Comparison of ENCODE assay signal across 13 cellular contexts in the genomic region with DNA sequence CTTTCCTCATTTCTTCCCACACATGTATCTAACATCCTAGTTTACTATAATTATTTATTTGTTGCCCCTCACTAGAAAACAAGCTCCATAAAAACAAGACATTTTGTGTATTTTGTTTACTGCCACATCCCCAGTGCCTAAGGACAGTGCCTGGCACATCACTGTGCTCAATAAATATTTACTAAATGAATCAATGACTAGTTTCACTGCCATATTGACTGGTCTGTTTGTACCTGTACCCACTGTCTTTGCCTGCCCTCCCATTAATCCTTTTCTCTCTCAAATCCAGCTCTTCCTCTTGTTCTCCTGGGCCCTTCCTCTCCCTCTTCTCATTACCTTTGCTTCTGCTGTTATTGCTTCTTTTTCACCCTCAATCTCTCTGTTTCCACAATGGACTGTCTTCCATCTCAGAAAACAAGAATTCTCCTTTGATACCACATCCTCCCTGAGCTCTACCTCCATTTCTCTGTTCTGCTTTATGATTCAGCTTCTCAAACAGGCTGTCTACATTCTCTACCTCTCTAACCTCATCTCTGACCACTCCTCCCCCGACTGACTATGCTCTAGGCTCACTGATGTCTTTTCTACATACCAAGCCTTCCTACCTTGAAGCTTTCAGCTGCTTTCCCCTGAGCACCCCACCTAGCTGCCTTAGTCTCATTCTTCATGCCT. TPM values are rescaled to one million over a fixed set of nuclear protein-coding genes. Genes with fewer than 3 reads are reported as not detected.
A peak's percentile ranks its signal among the peaks of the same experiment; 100 is the strongest.
DNase-seq lines count a peak whose midpoint lies in the region; ATAC-seq, FAIRE-seq and TF ChIP-seq lines count a peak whose summit lies in the region.
"Had no signal": no experiment of that assay in that cellular context is flagged by ENCODE, and none has a peak within 500 bp of the region (broad histone marks: within the 10 kb centered on the region; RNA-seq: fewer than 3 reads in every experiment).

No MANE protein-coding gene starts in this region.

- no peak for TF ChIP-seq EP300 in A549 (IDR thresholded peaks at IDR 0.05)

- CTCF ChIA-PET in A549 (lab: Yijun Ruan, JAX): interaction anchor here (1.1 to 1.7 kb wide), 4 partner anchors 8 to 70 kb away, joined by 3 to 8 read pairs (median 4); a partner anchor contains a TSS

- TF ChIP-seq CTCF in A549 (IDR thresholded peaks at IDR 0.05): no peak

- no peaks in the 10 kb centered on the region for H3K4me1 ChIP-seq in A549
- H3K4me1 ChIP-seq: neural progenitor cell had no signal

- DNase-seq in A549 (ENCODE audit: low read depth in 1 of 2, low spot score in 1 of 2) (no peak), H54 (ENCODE audit: insufficient read length, low spot score) (no peak), NCI-H526 (lab: John Stamatoyannopoulos, UW) (no peak), left colon (no peak)
- DNase-seq in stimulated activated naive CD4-positive, alpha-beta T cell treated with Interleukin-2 at 50 U/mL for 16 hours (lab: John Stamatoyannopoulos, UW): no peak
- DNase-seq: dorsolateral prefrontal cortex, foreskin melanocyte, NCI-H1417 treated with DMSO at 0.1 percent for 48 hours had no signal

- no peak overlapping the region for H3K4me3 ChIP-seq in A549
- H3K4me3 ChIP-seq: dorsolateral prefrontal cortex, neural progenitor cell had no signal

- FAIRE-seq in A549 (lab: Jason Lieb, UNC) (no peak), H54 (lab: Jason Lieb, UNC) (no peak)

- ATAC-seq in A549 (peak; percentile 32 to 39; a peak in 3 of 6 replicates), GM19043 (IDR thresholded peaks at IDR 0.05; ENCODE audit: low read depth, unreplicated experiment) (peak; percentile 82), HG02759 (IDR thresholded peaks at IDR 0.05; ENCODE audit: unreplicated experiment) (peak; percentile 58), HG03520 (IDR thresholded peaks at IDR 0.05; ENCODE audit: unreplicated experiment) (peak; percentile 79), left colon (no peak)
- ATAC-seq: HCT116 had no signal

- 32% methylated on average over 1 of the region's 1 CpG for WGBS in A549 (ENCODE audit: missing lambda C conversion rate)

- no peak overlapping the region for H3K27ac ChIP-seq in A549
- H3K27ac ChIP-seq: dorsolateral prefrontal cortex, neural progenitor cell had no signal

- TF ChIP-seq RAD21 in A549 (conservative IDR thresholded peaks at IDR 0.05 in 1 of 2, IDR thresholded peaks at IDR 0.05 in 1 of 2): no peak

- no peak overlapping the region for H3K4me2 ChIP-seq in A549
- H3K4me2 ChIP-seq: neural progenitor cell had no signal

- POLR2A ChIA-PET in A549 (lab: Yijun Ruan, JAX): interaction anchor here (0.7 to 1.1 kb wide), 2 partner anchors 8 to 233 kb away, joined by 8 read pairs; a partner anchor contains a TSS

- intact Hi-C loops in left colon (cut with DNase I, micrococcal nuclease): no loop called here

- TF ChIP-seq POLR2A in A549 (IDR thresholded peaks at IDR 0.05; ENCODE audit: low read length): no peak
- TF ChIP-seq POLR2A in H54 (IDR thresholded peaks at IDR 0.05; ENCODE audit: low read depth, low read length): no peak

- H3K9me3 ChIP-seq in A549: no peaks in the 10 kb centered on the region

TF ChIP-seq in A549, 52 proteins besides CTCF, POLR2A, EP300 and RAD21:
- TF ChIP-seq, protein P1, sequence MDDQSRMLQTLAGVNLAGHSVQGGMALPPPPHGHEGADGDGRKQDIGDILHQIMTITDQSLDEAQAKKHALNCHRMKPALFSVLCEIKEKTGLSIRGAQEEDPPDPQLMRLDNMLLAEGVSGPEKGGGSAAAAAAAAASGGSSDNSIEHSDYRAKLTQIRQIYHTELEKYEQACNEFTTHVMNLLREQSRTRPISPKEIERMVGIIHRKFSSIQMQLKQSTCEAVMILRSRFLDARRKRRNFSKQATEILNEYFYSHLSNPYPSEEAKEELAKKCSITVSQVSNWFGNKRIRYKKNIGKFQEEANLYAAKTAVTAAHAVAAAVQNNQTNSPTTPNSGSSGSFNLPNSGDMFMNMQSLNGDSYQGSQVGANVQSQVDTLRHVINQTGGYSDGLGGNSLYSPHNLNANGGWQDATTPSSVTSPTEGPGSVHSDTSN (IDR thresholded peaks at IDR 0.05): no peak
- TF ChIP-seq, protein P2, sequence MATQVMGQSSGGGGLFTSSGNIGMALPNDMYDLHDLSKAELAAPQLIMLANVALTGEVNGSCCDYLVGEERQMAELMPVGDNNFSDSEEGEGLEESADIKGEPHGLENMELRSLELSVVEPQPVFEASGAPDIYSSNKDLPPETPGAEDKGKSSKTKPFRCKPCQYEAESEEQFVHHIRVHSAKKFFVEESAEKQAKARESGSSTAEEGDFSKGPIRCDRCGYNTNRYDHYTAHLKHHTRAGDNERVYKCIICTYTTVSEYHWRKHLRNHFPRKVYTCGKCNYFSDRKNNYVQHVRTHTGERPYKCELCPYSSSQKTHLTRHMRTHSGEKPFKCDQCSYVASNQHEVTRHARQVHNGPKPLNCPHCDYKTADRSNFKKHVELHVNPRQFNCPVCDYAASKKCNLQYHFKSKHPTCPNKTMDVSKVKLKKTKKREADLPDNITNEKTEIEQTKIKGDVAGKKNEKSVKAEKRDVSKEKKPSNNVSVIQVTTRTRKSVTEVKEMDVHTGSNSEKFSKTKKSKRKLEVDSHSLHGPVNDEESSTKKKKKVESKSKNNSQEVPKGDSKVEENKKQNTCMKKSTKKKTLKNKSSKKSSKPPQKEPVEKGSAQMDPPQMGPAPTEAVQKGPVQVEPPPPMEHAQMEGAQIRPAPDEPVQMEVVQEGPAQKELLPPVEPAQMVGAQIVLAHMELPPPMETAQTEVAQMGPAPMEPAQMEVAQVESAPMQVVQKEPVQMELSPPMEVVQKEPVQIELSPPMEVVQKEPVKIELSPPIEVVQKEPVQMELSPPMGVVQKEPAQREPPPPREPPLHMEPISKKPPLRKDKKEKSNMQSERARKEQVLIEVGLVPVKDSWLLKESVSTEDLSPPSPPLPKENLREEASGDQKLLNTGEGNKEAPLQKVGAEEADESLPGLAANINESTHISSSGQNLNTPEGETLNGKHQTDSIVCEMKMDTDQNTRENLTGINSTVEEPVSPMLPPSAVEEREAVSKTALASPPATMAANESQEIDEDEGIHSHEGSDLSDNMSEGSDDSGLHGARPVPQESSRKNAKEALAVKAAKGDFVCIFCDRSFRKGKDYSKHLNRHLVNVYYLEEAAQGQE (IDR thresholded peaks at IDR 0.05): no peak
- no peak for TF ChIP-seq MAZ (IDR thresholded peaks at IDR 0.05; ENCODE audit: borderline replicate concordance, low read depth, low read length)
- TF ChIP-seq HDAC2 (IDR thresholded peaks at IDR 0.05): no peak
- no peak for TF ChIP-seq TFCP2L1 (CRISPR knock-in tag; IDR thresholded peaks at IDR 0.05)
- TF ChIP-seq, protein P3, sequence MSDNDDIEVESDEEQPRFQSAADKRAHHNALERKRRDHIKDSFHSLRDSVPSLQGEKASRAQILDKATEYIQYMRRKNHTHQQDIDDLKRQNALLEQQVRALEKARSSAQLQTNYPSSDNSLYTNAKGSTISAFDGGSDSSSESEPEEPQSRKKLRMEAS (IDR thresholded peaks at IDR 0.05): no peak
- no peak for TF ChIP-seq KDM1A (IDR thresholded peaks at IDR 0.05; ENCODE audit: low read depth)
- TF ChIP-seq RARB (CRISPR knock-in tag; IDR thresholded peaks at IDR 0.05): no peak
- TF ChIP-seq NPAS2 (CRISPR knock-in tag; IDR thresholded peaks at IDR 0.05; ENCODE audit: borderline replicate concordance): no peak
- TF ChIP-seq MYC (IDR thresholded peaks at IDR 0.05; ENCODE audit: borderline replicate concordance, low read length): no peak
- no peak for TF ChIP-seq EHMT2 (IDR thresholded peaks at IDR 0.05; ENCODE audit: low read depth)
- no peak for TF ChIP-seq SMC3 (IDR thresholded peaks at IDR 0.05)
- no peak for TF ChIP-seq RNF2 (IDR thresholded peaks at IDR 0.05; ENCODE audit: borderline replicate concordance, low read depth)
- TF ChIP-seq RFX5 (IDR thresholded peaks at IDR 0.05): no peak
- TF ChIP-seq, protein P4, sequence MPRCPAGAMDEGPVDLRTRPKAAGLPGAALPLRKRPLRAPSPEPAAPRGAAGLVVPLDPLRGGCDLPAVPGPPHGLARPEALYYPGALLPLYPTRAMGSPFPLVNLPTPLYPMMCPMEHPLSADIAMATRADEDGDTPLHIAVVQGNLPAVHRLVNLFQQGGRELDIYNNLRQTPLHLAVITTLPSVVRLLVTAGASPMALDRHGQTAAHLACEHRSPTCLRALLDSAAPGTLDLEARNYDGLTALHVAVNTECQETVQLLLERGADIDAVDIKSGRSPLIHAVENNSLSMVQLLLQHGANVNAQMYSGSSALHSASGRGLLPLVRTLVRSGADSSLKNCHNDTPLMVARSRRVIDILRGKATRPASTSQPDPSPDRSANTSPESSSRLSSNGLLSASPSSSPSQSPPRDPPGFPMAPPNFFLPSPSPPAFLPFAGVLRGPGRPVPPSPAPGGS (IDR thresholded peaks at IDR 0.05): no peak
- TF ChIP-seq, protein P5, sequence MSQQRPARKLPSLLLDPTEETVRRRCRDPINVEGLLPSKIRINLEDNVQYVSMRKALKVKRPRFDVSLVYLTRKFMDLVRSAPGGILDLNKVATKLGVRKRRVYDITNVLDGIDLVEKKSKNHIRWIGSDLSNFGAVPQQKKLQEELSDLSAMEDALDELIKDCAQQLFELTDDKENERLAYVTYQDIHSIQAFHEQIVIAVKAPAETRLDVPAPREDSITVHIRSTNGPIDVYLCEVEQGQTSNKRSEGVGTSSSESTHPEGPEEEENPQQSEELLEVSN (IDR thresholded peaks at IDR 0.05; ENCODE audit: borderline replicate concordance, low read depth): no peak
- TF ChIP-seq EHF (CRISPR knock-in tag; IDR thresholded peaks at IDR 0.05): no peak
- TF ChIP-seq ZNF302 (CRISPR knock-in tag; IDR thresholded peaks at IDR 0.05): no peak
- TF ChIP-seq HEYL (CRISPR knock-in tag; IDR thresholded peaks at IDR 0.05): no peak
- no peak for TF ChIP-seq NR3C1 (IDR thresholded peaks at IDR 0.05)

RNA-seq across cellular contexts. Expression of a gene that starts 8.3 kb away (rescaled TPM):
- 18.3 and 33.6 TPM in 2 replicates for polyA plus RNA-seq in A549 (2011; rRNA removed)
- 6.2 and 7.9 TPM in 2 replicates for polyA plus RNA-seq in A549 (2012; cell fraction: cytosol; rRNA removed)
- polyA plus RNA-seq in A549 (2012; cell fraction: nucleus; rRNA removed): 5.8 and 12.2 TPM in 2 replicates
- polyA plus RNA-seq in A549 (2017; fragmentation: RNase III; extraction: RNeasy Plus Mini Kit Qiagen cat#74134 plus additional on column Dnase treatment): 25.6 to 29.3 TPM (median 26.7 TPM) in 3 replicates
- polyA minus RNA-seq in A549 (2011; rRNA and poly(A)+ RNA removed): 12.2 and 13.2 TPM in 2 replicates
- total RNA-seq in left colon: 10 to 100 TPM; 17.9 to 19.8 TPM
